ENCODE assay signal across 4 cellular contexts in the genomic region with DNA sequence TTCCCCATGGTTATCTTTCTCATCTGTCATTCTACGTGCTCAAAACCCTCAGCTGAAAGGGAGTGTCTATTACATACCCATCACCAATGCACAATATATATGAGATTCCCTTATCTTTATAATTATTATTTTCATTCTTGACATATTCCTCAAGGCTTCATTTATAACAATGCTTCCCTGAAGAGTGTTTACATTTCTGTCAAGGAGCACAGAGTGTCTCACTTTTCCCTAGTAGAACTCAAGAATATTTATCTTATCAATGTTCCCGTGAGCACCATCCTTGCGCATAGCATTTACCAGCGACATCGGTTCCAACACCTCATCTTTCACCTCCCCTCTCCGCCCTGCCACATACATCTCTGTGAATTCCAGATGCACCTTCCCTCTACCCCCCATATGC.
"Had no signal": no experiment of that assay in that cellular context is flagged by ENCODE, and none has a peak within 500 bp of the region (broad histone marks: within the 10 kb centered on the region; RNA-seq: fewer than 3 reads in every experiment).

No MANE protein-coding gene starts in this region.

- H3K4me1 Mint-ChIP-seq: GM23338, H9 had no signal

- H3K4me3 Mint-ChIP-seq: GM23338, H9 had no signal

- H3K27ac Mint-ChIP-seq: GM23338, H9 had no signal

- DNase-seq: H9, HCEC 1CT, IMR-90 had no signal
